In the genomic region with DNA sequence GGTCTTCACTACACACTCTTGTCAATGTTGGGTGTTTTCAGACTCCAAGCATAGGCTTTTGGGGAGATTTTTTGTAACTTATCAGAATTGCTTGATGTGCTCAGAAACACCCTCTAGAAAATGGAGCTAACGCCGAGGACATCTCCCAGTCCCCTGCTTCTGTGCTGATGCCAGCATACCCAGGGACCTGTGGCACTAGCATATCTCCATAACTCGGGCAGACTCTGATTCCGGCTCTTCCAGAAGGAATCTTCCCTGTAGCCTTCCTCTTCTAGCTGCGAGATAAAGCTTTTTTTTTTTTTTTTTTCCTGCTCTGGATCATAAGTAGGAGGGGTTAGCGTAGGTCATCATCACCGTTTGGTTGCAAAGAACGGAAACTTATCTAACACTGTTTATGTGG, we compare ENCODE assay signal across 14 cellular contexts.
DNase-seq lines count a peak whose midpoint lies in the region; ATAC-seq and TF ChIP-seq lines count a peak whose summit lies in the region.
"Had no signal": no experiment of that assay in that cellular context is flagged by ENCODE, and none has a peak within 500 bp of the region (broad histone marks: within the 10 kb centered on the region; RNA-seq: fewer than 3 reads in every experiment).

No MANE protein-coding gene starts in this region.

- POLR2A ChIA-PET in WTC11 (lab: Charles Lee): interaction anchor here (0.5 kb wide), 1 partner anchor 231 kb away, joined by 3 read pairs; no protein-coding TSS in a partner anchor

- no peak overlapping the region for H3K4me3 Mint-ChIP-seq in WTC11
- H3K4me3 Mint-ChIP-seq in mesothelial cell of epicardium: no peak overlapping the region
- H3K4me3 Mint-ChIP-seq: B cell; CD4-positive, alpha-beta T cell; CD8-positive, alpha-beta T cell had no signal

- CTCF ChIA-PET in WTC11 (lab: Charles Lee): interaction anchor here (0.6 to 0.7 kb wide), 2 partner anchors 124 to 161 kb away, joined by 3 to 5 read pairs; no protein-coding TSS in a partner anchor

- H3K27ac Mint-ChIP-seq in WTC11: peak overlapping the region; percentile 26
- no peak overlapping the region for H3K27ac Mint-ChIP-seq in mesothelial cell of epicardium
- H3K27ac Mint-ChIP-seq: B cell; CD4-positive, alpha-beta T cell; CD8-positive, alpha-beta T cell had no signal

- no peak for TF ChIP-seq CTCF in WTC11 (IDR thresholded peaks at IDR 0.05)
- TF ChIP-seq CTCF in mesothelial cell of epicardium (IDR thresholded peaks at IDR 0.05; ENCODE audit: unreplicated experiment): no peak

- no peak for ATAC-seq in WTC11
- ATAC-seq: A549; CD8-positive, alpha-beta T cell had no signal

- H3K27me3 Mint-ChIP-seq in WTC11 (ENCODE audit: low read depth) (no peaks in the 10 kb centered on the region), mesothelial cell of epicardium (ENCODE audit: low read depth) (peaks cover 12% of the 10 kb centered on the region)
- H3K27me3 Mint-ChIP-seq: B cell; CD4-positive, alpha-beta T cell had no signal

- peaks cover 17% of the 10 kb centered on the region for H3K9me3 Mint-ChIP-seq in WTC11
- peaks cover 6% of the 10 kb centered on the region for H3K9me3 Mint-ChIP-seq in mesothelial cell of epicardium

- DNase-seq in G401 (ENCODE audit: low spot score) (peak; percentile 60), WTC11 (ENCODE audit: low spot score) (no peak), cerebellum (ENCODE audit: low spot score) (peak; percentile 33), EL (no peak), mesothelial cell of epicardium (ENCODE audit: low spot score in 2 of 2, unreplicated experiment in 2 of 2) (no peak)
- DNase-seq: AML-193; Caco-2; Calu3; CD4-positive, alpha-beta T cell; CD8-positive, alpha-beta T cell; DMS79 treated with DMSO at 0.1 percent for 48 hours; GF-D8 had no signal

- H3K4me1 Mint-ChIP-seq in WTC11 (peaks cover 14% of the 10 kb centered on the region), mesothelial cell of epicardium (no peaks in the 10 kb centered on the region)
- H3K4me1 Mint-ChIP-seq: B cell had no signal

- in situ Hi-C loops in G401 (cut with HindIII; ENCODE audit: low sequenced_read_pairs): no loop called here

- H3K36me3 Mint-ChIP-seq in WTC11 (peaks cover 20% of the 10 kb centered on the region), mesothelial cell of epicardium (no peaks in the 10 kb centered on the region)
- H3K36me3 Mint-ChIP-seq: CD8-positive, alpha-beta T cell had no signal

TF ChIP-seq in WTC11, 78 proteins besides CTCF, POLR2A, EP300 and RAD21:
- TF ChIP-seq, protein P1, sequence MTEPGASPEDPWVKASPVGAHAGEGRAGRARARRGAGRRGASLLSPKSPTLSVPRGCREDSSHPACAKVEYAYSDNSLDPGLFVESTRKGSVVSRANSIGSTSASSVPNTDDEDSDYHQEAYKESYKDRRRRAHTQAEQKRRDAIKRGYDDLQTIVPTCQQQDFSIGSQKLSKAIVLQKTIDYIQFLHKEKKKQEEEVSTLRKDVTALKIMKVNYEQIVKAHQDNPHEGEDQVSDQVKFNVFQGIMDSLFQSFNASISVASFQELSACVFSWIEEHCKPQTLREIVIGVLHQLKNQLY (CRISPR knock-in tag; IDR thresholded peaks at IDR 0.05): no peak

Comparison
In these comparisons a context has a peak if more than half of its experiments do, and no peak if none do; other contexts are left out.
1. DNase-seq: peak in G401 (single experiment) and cerebellum (single experiment); none in WTC11 (single experiment), EL (single experiment) and mesothelial cell of epicardium (0 of 2).